In the genomic region with DNA sequence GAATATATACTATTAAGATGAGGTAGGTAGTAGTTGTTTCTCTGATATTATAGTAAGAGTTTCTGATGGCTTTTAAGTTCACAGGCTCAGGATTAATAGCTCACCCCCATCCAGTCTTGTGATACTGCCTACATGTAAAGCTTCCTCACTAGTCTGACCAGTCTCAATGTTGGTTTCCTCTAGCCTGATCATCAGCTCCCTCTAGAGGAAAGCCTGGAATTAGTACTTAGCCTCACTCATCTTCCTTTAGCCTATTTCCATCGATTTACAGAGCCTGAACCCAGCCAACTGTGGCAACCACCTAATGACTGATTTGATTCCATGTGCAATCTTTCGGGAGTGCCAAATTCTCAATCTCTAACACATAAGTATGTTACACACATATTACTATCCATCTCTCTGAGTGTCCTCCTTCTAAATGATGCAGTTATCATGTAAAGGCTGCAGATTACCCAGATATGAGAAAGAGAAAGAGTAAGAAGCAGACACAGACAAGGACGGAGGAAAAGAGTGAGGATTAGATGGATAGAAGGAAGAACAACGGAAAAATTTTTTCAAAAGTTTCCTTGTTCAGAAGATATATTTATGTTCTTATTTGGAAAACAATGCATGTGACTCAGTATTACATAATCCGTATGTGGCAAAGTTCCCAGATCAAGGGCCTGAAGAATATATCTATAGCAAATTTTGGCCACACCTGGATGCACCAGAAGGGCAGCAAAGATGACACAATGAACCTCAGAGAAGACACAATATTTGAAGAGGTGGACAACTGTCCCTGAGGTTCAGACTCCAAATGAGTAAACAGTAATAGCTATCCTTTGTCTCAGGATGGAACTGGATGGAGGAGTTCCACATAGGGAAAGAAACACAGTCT, we compare ENCODE assay signal across 10 cellular contexts.
DNase-seq lines count a peak whose midpoint lies in the region; ATAC-seq, FAIRE-seq and TF ChIP-seq lines count a peak whose summit lies in the region.
"Had no signal": no experiment of that assay in that cellular context is flagged by ENCODE, and none has a peak within 500 bp of the region (broad histone marks: within the 10 kb centered on the region; RNA-seq: fewer than 3 reads in every experiment).

No MANE protein-coding gene starts in this region.

- H3K27ac ChIP-seq in aorta (ENCODE audit: low read depth in 1 of 2, low read length in 2 of 2), result no peak overlapping the region
- H3K27ac ChIP-seq in Peyer's patch, result no peak overlapping the region

- no peaks in the 10 kb centered on the region for H3K9me3 ChIP-seq in aorta (ENCODE audit: control insufficient read depth, low read length)
- no peaks in the 10 kb centered on the region for H3K9me3 ChIP-seq in Peyer's patch

- intact Hi-C loops in aorta (cut with DNase I), result loop anchor here in 1 of 2 donors (10.0 kb wide), 1 partner anchor 368 kb away; no protein-coding TSS in a partner anchor

- H3K27me3 ChIP-seq in aorta (ENCODE audit: control insufficient read depth in 1 of 2, insufficient read depth in 2 of 2, low read length in 1 of 2) (no peaks in the 10 kb centered on the region), Peyer's patch (no peaks in the 10 kb centered on the region)

- TF ChIP-seq POLR2A in Peyer's patch (IDR thresholded peaks at IDR 0.05), result no peak

- 41 to 42% methylated on average over 5 of the region's 5 CpGs for whole genome bisulfite sequencing in aorta, 2 donors

- no peak for FAIRE-seq in RCC 7860 (lab: Jason Lieb, UNC)
- no peak for FAIRE-seq in frontal cortex (lab: Jason Lieb, UNC)
- FAIRE-seq: islet of Langerhans, K562 had no signal

- no peaks in the 10 kb centered on the region for H3K36me3 ChIP-seq in aorta (ENCODE audit: control insufficient read depth in 1 of 2, insufficient read depth in 2 of 2, low read length in 1 of 2)
- H3K36me3 ChIP-seq in Peyer's patch, result no peaks in the 10 kb centered on the region

- H3K4me1 ChIP-seq in aorta (ENCODE audit: control insufficient read depth in 1 of 2, insufficient read depth in 2 of 2, low read length in 2 of 2) (no peaks in the 10 kb centered on the region), Peyer's patch (no peaks in the 10 kb centered on the region)

- peak; percentile 8 for DNase-seq in GF-D8 (lab: John Stamatoyannopoulos, UW)
- peak; percentile 12 for DNase-seq in KG1 (lab: John Stamatoyannopoulos, UW)
- peak; percentile 42 for DNase-seq in RCC 7860 (ENCODE audit: low spot score)
- DNase-seq in frontal cortex (ENCODE audit: low spot score in 2 of 2), result peak; percentile 11 to 29
- peak; percentile 26 for DNase-seq in stromal cell of bone marrow (ENCODE audit: low read depth)
- no peak for DNase-seq in aorta
- no peak for DNase-seq in activated gamma-delta T cell (lab: John Stamatoyannopoulos, UW)
- no peak for DNase-seq in Peyer's patch

- no peak for ATAC-seq in aorta (ENCODE audit: low FRiP score)
- ATAC-seq: K562 had no signal

- H3K4me3 ChIP-seq in aorta (ENCODE audit: low read length in 2 of 2) (no peak overlapping the region), Peyer's patch (no peak overlapping the region)
- H3K4me3 ChIP-seq: K562 had no signal

- TF ChIP-seq CTCF in Peyer's patch (IDR thresholded peaks at IDR 0.05), result peak in 2 of 6 experiments; percentile 2 to 24

Comparison
In these comparisons a context has a peak if more than half of its experiments do, and no peak if none do; other contexts are left out.
1. DNase-seq: peak in GF-D8 (single experiment), KG1 (single experiment), RCC 7860 (single experiment), frontal cortex (2 of 2) and stromal cell of bone marrow (single experiment); none in aorta (0 of 2), activated gamma-delta T cell (single experiment) and Peyer's patch (0 of 3).